ENCODE assay signal across 8 cellular contexts in the genomic region with DNA sequence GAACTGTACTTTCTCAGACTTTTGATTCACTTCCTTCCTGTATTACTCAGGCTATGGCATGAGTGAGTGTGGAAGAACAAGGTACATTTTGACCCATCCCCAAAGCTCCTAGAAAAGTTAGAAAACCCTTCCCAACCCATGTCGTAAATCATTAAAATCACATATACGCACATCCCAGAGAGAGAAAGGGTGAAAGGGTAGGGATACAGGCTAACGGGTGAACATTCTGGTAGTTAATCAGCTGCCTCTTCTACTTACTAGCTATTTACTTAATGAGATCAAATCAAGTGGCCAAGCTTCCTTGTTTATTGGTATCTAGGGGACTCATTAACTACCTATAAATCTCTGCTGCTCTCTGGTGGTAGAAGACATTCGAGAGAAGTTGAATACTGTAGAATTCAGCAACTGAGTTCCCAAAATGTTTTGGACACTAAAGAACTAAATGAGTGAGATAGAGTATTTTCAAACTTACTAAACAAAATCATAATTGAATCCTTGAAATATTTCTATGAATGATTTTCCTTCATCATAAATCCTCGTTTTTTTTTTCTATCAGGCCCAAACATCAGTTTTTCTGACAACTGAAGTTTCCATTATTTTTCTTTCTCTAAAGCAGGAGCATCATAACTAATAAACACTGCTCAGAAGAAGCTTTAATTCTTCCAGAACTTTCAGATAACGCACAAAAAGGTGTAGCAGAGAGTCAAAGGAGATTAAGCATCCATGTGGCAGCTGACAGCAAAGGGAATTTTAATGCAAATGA.
DNase-seq lines count a peak whose midpoint lies in the region; ATAC-seq and TF ChIP-seq lines count a peak whose summit lies in the region.

No MANE protein-coding gene starts in this region.

- no peak overlapping the region for H4K5ac ChIP-seq in mesendoderm (ENCODE audit: low read length)

- H3K27ac Mint-ChIP-seq in activated CD4-positive, alpha-beta T cell treated with anti-CD3 and anti-CD28 coated beads, Interleukin-2, amount 10 ng/mL, durations not matched to agents 7 days and 5 days = no peak overlapping the region
- no peak overlapping the region for H3K27ac Mint-ChIP-seq in stimulated activated memory B cell treated with anti-CD40 and anti-IgM and Interleukin-4, amounts not matched to agents 10 μg/mL and 1 μg/mL and 100 μg/mL, for 72 hours

- H3K79me1 ChIP-seq in mesendoderm (ENCODE audit: low read length) = no peaks in the 10 kb centered on the region

- no peak for ATAC-seq in HG03342 (IDR thresholded peaks at IDR 0.05; ENCODE audit: unreplicated experiment)
- no peak for ATAC-seq in stimulated activated memory B cell treated with anti-CD40 and anti-IgM and Interleukin-4, amounts not matched to agents 10 μg/mL and 1 μg/mL and 100 μg/mL, for 72 hours

- no peaks in the 10 kb centered on the region for H3K9me3 Mint-ChIP-seq in activated CD4-positive, alpha-beta T cell treated with anti-CD3 and anti-CD28 coated beads, Interleukin-2, amount 10 ng/mL, durations not matched to agents 7 days and 5 days
- H3K9me3 Mint-ChIP-seq in stimulated activated memory B cell treated with anti-CD40 and anti-IgM and Interleukin-4, amounts not matched to agents 10 μg/mL and 1 μg/mL and 100 μg/mL, for 72 hours = no peaks in the 10 kb centered on the region

- no peak overlapping the region for H2BK15ac ChIP-seq in mesendoderm (replicated peaks; ENCODE audit: low read depth)

- H2AK5ac ChIP-seq in mesendoderm (ENCODE audit: low read length) = no peak overlapping the region

- no peak overlapping the region for H3K56ac ChIP-seq in mesendoderm (ENCODE audit: low read length)

- CTCF ChIA-PET in activated CD4-positive, alpha-beta T cell treated with anti-CD3 and anti-CD28 coated beads, Interleukin-2, amount 10 ng/mL, durations not matched to agents 7 days and 5 days (lab: Charles Lee) = interaction anchor here (0.7 to 1.8 kb wide), 3 partner anchors 57 to 555 kb away, joined by 3 to 6 read pairs (median 4); no protein-coding TSS in a partner anchor

- H3K4me3 ChIP-seq in colonic mucosa (no peak overlapping the region), mesendoderm (ENCODE audit: low read length) (no peak overlapping the region)

- DNase-seq in NCI-H510A treated with DMSO at 0.1 percent for 48 hours (lab: John Stamatoyannopoulos, UW) (peak; percentile 34), NCI-H510A (lab: John Stamatoyannopoulos, UW) (no peak), NCI-H526 treated with DMSO at 0.1 percent for 48 hours (lab: John Stamatoyannopoulos, UW) (peak; percentile 15), colonic mucosa (no peak), mesendoderm (peak; percentile 78)
- DNase-seq in activated CD4-positive, alpha-beta T cell treated with anti-CD3 and anti-CD28 coated beads, Interleukin-2, amount 10 ng/mL, durations not matched to agents 7 days and 5 days = no peak

- H3K4ac ChIP-seq in mesendoderm (ENCODE audit: low read depth, low read length) = no peak overlapping the region

- no peak overlapping the region for H3K23ac ChIP-seq in mesendoderm (ENCODE audit: low read length)

- POLR2A ChIA-PET in activated CD4-positive, alpha-beta T cell treated with anti-CD3 and anti-CD28 coated beads, Interleukin-2, amount 10 ng/mL, durations not matched to agents 7 days and 5 days (lab: Charles Lee) = interaction anchor here (0.6 to 0.7 kb wide), 2 partner anchors 15 to 801 kb away, joined by 3 to 9 read pairs; no protein-coding TSS in a partner anchor

- H3K79me2 ChIP-seq in mesendoderm (ENCODE audit: control insufficient read depth, insufficient read depth, low read length) = no peaks in the 10 kb centered on the region

- no peaks in the 10 kb centered on the region for H3K36me3 Mint-ChIP-seq in activated CD4-positive, alpha-beta T cell treated with anti-CD3 and anti-CD28 coated beads, Interleukin-2, amount 10 ng/mL, durations not matched to agents 7 days and 5 days (ENCODE audit: low read depth)
- no peaks in the 10 kb centered on the region for H3K36me3 Mint-ChIP-seq in stimulated activated memory B cell treated with anti-CD40 and anti-IgM and Interleukin-4, amounts not matched to agents 10 μg/mL and 1 μg/mL and 100 μg/mL, for 72 hours

- intact Hi-C loops in colonic mucosa (cut with DNase I) = loop anchor here (10.0 kb wide), 2 partner anchors 121 to 189 kb away; no protein-coding TSS in a partner anchor

- no peak overlapping the region for H3K9ac ChIP-seq in colonic mucosa (ENCODE audit: low read depth in 2 of 2, low read length in 2 of 2)
- no peak overlapping the region for H3K9ac ChIP-seq in mesendoderm (ENCODE audit: low read length)

- H2BK120ac ChIP-seq in mesendoderm (ENCODE audit: low read depth, low read length) = no peak overlapping the region

- no peak overlapping the region for H2BK5ac ChIP-seq in mesendoderm (ENCODE audit: low read length)

- H3K4me1 Mint-ChIP-seq in activated CD4-positive, alpha-beta T cell treated with anti-CD3 and anti-CD28 coated beads, Interleukin-2, amount 10 ng/mL, durations not matched to agents 7 days and 5 days = no peaks in the 10 kb centered on the region
- H3K4me1 Mint-ChIP-seq in stimulated activated memory B cell treated with anti-CD40 and anti-IgM and Interleukin-4, amounts not matched to agents 10 μg/mL and 1 μg/mL and 100 μg/mL, for 72 hours = no peaks in the 10 kb centered on the region

- no peaks in the 10 kb centered on the region for H3K9me3 ChIP-seq in colonic mucosa

- H3K4me3 Mint-ChIP-seq in activated CD4-positive, alpha-beta T cell treated with anti-CD3 and anti-CD28 coated beads, Interleukin-2, amount 10 ng/mL, durations not matched to agents 7 days and 5 days = no peak overlapping the region
- no peak overlapping the region for H3K4me3 Mint-ChIP-seq in stimulated activated memory B cell treated with anti-CD40 and anti-IgM and Interleukin-4, amounts not matched to agents 10 μg/mL and 1 μg/mL and 100 μg/mL, for 72 hours

- no peak overlapping the region for H4K8ac ChIP-seq in mesendoderm (ENCODE audit: low read depth, low read length)

- H3K18ac ChIP-seq in mesendoderm (ENCODE audit: low read length) = no peak overlapping the region

- H3K27ac ChIP-seq in colonic mucosa (no peak overlapping the region), mesendoderm (ENCODE audit: low read depth, low read length) (no peak overlapping the region)

- no peak overlapping the region for H3K4me2 ChIP-seq in mesendoderm (ENCODE audit: low read length)

- peak; percentile 45 for TF ChIP-seq CTCF in colonic mucosa (IDR thresholded peaks at IDR 0.05)

- H3K4me1 ChIP-seq in colonic mucosa (no peaks in the 10 kb centered on the region), mesendoderm (ENCODE audit: control insufficient read depth, low read depth, low read length) (no peaks in the 10 kb centered on the region)

- H3K36me3 ChIP-seq in colonic mucosa (no peaks in the 10 kb centered on the region), mesendoderm (ENCODE audit: control insufficient read depth, insufficient read depth, low read length) (no peaks in the 10 kb centered on the region)

- H3K27me3 ChIP-seq in colonic mucosa (no peaks in the 10 kb centered on the region), mesendoderm (ENCODE audit: insufficient read depth, low read length, poor library complexity) (no peaks in the 10 kb centered on the region)

- no CpG with 5 or more reads among the region's 6 CpGs for WGBS in mesendoderm (ENCODE audit: extremely low coverage, insufficient coverage, low lambda C conversion rate)

- H3K27me3 Mint-ChIP-seq in activated CD4-positive, alpha-beta T cell treated with anti-CD3 and anti-CD28 coated beads, Interleukin-2, amount 10 ng/mL, durations not matched to agents 7 days and 5 days = peaks cover 9% of the 10 kb centered on the region
- peaks cover 10% of the 10 kb centered on the region for H3K27me3 Mint-ChIP-seq in stimulated activated memory B cell treated with anti-CD40 and anti-IgM and Interleukin-4, amounts not matched to agents 10 μg/mL and 1 μg/mL and 100 μg/mL, for 72 hours

Comparison
In these comparisons a context has a peak if more than half of its experiments do, and no peak if none do; other contexts are left out.
1. DNase-seq: peak in NCI-H510A treated with DMSO at 0.1 percent for 48 hours (single experiment), NCI-H526 treated with DMSO at 0.1 percent for 48 hours (single experiment) and mesendoderm (single experiment); none in NCI-H510A (single experiment), colonic mucosa (single experiment) and activated CD4-positive, alpha-beta T cell treated with anti-CD3 and anti-CD28 coated beads, Interleukin-2, amount 10 ng/mL, durations not matched to agents 7 days and 5 days (single experiment).